Comparison of ENCODE assay signal across 8 cellular contexts in the genomic region with DNA sequence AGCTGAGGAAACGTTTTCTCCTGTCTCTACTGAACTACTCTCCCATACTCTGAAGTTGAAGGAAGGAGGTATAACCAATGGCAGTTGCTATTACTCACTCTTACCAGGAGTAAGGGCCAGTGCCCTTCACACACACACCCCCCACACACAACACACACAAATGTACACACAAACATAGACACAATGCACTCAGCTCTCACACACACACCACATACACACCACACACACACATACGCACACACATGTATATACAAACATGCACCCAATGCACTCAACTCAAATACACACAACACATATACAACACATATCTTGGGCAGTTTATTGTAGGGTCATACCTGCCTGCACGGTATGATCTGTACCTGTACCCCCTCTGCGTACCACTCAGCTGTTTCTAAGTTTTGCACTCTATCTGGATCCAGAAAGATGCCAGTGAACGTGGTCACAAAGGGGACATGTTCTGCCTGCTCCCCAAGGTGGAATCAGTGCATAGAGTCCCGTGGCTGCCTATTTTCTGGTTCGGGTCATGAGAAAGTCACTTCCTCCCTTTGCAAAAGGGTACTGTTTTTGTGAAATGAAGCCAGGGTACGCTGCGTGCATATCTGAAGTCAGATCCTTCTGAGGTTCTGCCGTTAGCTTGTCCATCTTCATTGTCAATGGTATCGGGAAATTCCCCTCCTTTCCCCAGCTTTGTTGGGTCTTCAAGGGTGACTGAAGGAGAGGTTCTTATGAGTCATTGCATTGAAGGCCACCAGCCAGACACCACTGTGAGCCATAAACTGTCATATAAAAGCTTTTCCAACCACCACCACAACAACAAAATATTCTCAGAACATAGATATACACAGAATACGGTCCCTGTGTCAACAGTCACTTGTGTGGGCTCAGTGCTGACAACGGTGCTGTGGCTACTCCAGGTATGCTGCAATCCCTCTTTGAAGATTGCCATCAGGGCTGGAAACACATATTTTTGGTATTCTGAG.
DNase-seq lines count a peak whose midpoint lies in the region; ATAC-seq and TF ChIP-seq lines count a peak whose summit lies in the region.

No MANE protein-coding gene starts in this region.

- peaks cover 7% of the 10 kb centered on the region for H3K36me3 Mint-ChIP-seq in activated B cell treated with CpG ODN at 0.5 μM for 24 hours (ENCODE audit: low read depth)

- peak overlapping the region; percentile 82 for H3K4me3 Mint-ChIP-seq in activated B cell treated with CpG ODN at 0.5 μM for 24 hours

- ATAC-seq in HG02870 (IDR thresholded peaks at IDR 0.05; ENCODE audit: unreplicated experiment) = peak; percentile 47
- peak; percentile 79 for ATAC-seq in activated B cell treated with CpG ODN at 0.5 μM for 24 hours (ENCODE audit: low read depth)
- ATAC-seq in stimulated activated naive CD8-positive, alpha-beta T cell treated with anti-CD3 and anti-CD28 coated beads, Interleukin-15, Interleukin-2, amounts not matched to agents 100 U/mL and 50 U/mL, for 24 hours = peak; percentile 91
- no peak for ATAC-seq in right cardiac atrium
- ATAC-seq in lower lobe of right lung = no peak

- H3K4me2 ChIP-seq in SK-N-SH = no peak overlapping the region

- peaks cover 12% of the 10 kb centered on the region for H3F3A ChIP-seq in SK-N-SH (replicated peaks; ENCODE audit: insufficient read depth)

- H3K9me3 ChIP-seq in SK-N-SH (no peaks in the 10 kb centered on the region), right cardiac atrium (ENCODE audit: control insufficient read depth, low read length) (no peaks in the 10 kb centered on the region), lower lobe of right lung (no peaks in the 10 kb centered on the region)

- peak; percentile 38 for DNase-seq in stimulated activated CD4-positive, alpha-beta T cell treated with anti-CD3 and anti-CD28 coated beads, Interleukin-15, amount 100 ng/mL, for 24 hours
- no peak for DNase-seq in stimulated activated CD4-positive, alpha-beta T cell treated with anti-CD3 and anti-CD28 coated beads, Interleukin-4, amount 100 ng/mL, for 1 hour
- DNase-seq in activated B cell treated with CpG ODN at 0.5 μM for 24 hours (peak; percentile 41), SK-N-SH (no peak), right cardiac atrium (no peak), lower lobe of right lung (no peak)
- peak; percentile 39 for DNase-seq in stimulated activated naive CD8-positive, alpha-beta T cell treated with anti-CD3 and anti-CD28 coated beads, Interleukin-15, Interleukin-2, amounts not matched to agents 100 U/mL and 50 U/mL, for 24 hours

- intact Hi-C loops in activated B cell treated with CpG ODN at 0.5 μM for 24 hours (cut with micrococcal nuclease) = loop anchor here (1.0 to 2.0 kb wide), 11 partner anchors 8 to 268 kb away; no protein-coding TSS in a partner anchor
- intact Hi-C loops in right cardiac atrium (cut with DNase I) = no loop called here
- intact Hi-C loops in lower lobe of right lung (cut with DNase I) = no loop called here

- POLR2A ChIA-PET in activated B cell treated with CpG ODN at 0.5 μM for 24 hours (lab: Charles Lee) = interaction anchor here (0.5 to 11.5 kb wide), 23 partner anchors 9 to 428 kb away, joined by 3 to 308 read pairs (median 5); partner anchors contain the start of genes PTBP3 and UGCG
- POLR2A ChIA-PET in SK-N-SH (lab: Yijun Ruan, JAX) = no interaction called here

- H3K9ac ChIP-seq in SK-N-SH = no peak overlapping the region

- H2AFZ ChIP-seq in SK-N-SH (ENCODE audit: low read depth) = no peak overlapping the region

- TF ChIP-seq EP300 in SK-N-SH (IDR thresholded peaks at IDR 0.05; ENCODE audit: borderline replicate concordance in 1 of 2, low read depth in 1 of 2, low read length in 1 of 2) = no peak

- H3K27me3 ChIP-seq in SK-N-SH (ENCODE audit: insufficient read depth) (no peaks in the 10 kb centered on the region), right cardiac atrium (ENCODE audit: control insufficient read depth, insufficient read depth) (no peaks in the 10 kb centered on the region), lower lobe of right lung (ENCODE audit: low read depth) (no peaks in the 10 kb centered on the region)

- H3K4me1 ChIP-seq in SK-N-SH (ENCODE audit: control insufficient read depth in 1 of 2, insufficient read depth in 2 of 2, low read depth in 1 of 2, low read length in 1 of 2) (peaks cover 0 to 19% of the 10 kb centered on the region in 2 experiments; a peak in 3 of 4 replicates), right cardiac atrium (ENCODE audit: control insufficient read depth, insufficient read depth, low read length) (no peaks in the 10 kb centered on the region), lower lobe of right lung (peaks cover 32% of the 10 kb centered on the region)

- no peaks in the 10 kb centered on the region for H4K20me1 ChIP-seq in SK-N-SH (ENCODE audit: insufficient read depth)

- H3K27me3 Mint-ChIP-seq in activated B cell treated with CpG ODN at 0.5 μM for 24 hours = no peaks in the 10 kb centered on the region

- WGBS in SK-N-SH (ENCODE audit: low lambda C conversion rate) = 85% methylated on average over 13 of the region's 13 CpGs
- WGBS in right cardiac atrium = 87% methylated on average over 13 of the region's 13 CpGs

- H3K9me3 Mint-ChIP-seq in activated B cell treated with CpG ODN at 0.5 μM for 24 hours = no peaks in the 10 kb centered on the region

- H3K4me1 Mint-ChIP-seq in activated B cell treated with CpG ODN at 0.5 μM for 24 hours = peaks cover 77% of the 10 kb centered on the region

- no peaks in the 10 kb centered on the region for H3K36me3 ChIP-seq in SK-N-SH (replicated peaks in 1 of 2; ENCODE audit: control insufficient read depth in 1 of 2, insufficient read depth in 2 of 2, low read length in 1 of 2)
- no peaks in the 10 kb centered on the region for H3K36me3 ChIP-seq in lower lobe of right lung

- peak overlapping the region; percentile 91 for H3K27ac Mint-ChIP-seq in activated B cell treated with CpG ODN at 0.5 μM for 24 hours

- H3K4me3 ChIP-seq in SK-N-SH (ENCODE audit: low read depth in 2 of 2, low read length in 1 of 2) = no peak overlapping the region
- no peak overlapping the region for H3K4me3 ChIP-seq in right cardiac atrium (ENCODE audit: low read length)
- H3K4me3 ChIP-seq in lower lobe of right lung = no peak overlapping the region

- no peak for TF ChIP-seq RAD21 in SK-N-SH (IDR thresholded peaks at IDR 0.05; ENCODE audit: low read length)

- no peak overlapping the region for H3K27ac ChIP-seq in SK-N-SH (ENCODE audit: low read depth in 2 of 2, low read length in 1 of 2)
- H3K27ac ChIP-seq in right cardiac atrium (ENCODE audit: low read length) = no peak overlapping the region
- H3K27ac ChIP-seq in lower lobe of right lung = no peak overlapping the region

- no peaks in the 10 kb centered on the region for H3K9me2 ChIP-seq in SK-N-SH

- TF ChIP-seq CTCF in activated B cell treated with CpG ODN at 0.5 μM for 24 hours (IDR thresholded peaks at IDR 0.05) = no peak
- TF ChIP-seq CTCF in SK-N-SH (IDR thresholded peaks at IDR 0.05) = no peak
- no peak for TF ChIP-seq CTCF in lower lobe of right lung (IDR thresholded peaks at IDR 0.05)

- CTCF ChIA-PET in activated B cell treated with CpG ODN at 0.5 μM for 24 hours (lab: Charles Lee) = interaction anchor here (0.7 to 2.6 kb wide), 6 partner anchors 15 to 131 kb away, joined by 3 to 23 read pairs (median 4); no protein-coding TSS in a partner anchor
- CTCF ChIA-PET in SK-N-SH (lab: Yijun Ruan, JAX) = no interaction called here

- H3K79me2 ChIP-seq in SK-N-SH (ENCODE audit: insufficient read depth) = no peaks in the 10 kb centered on the region

TF ChIP-seq in SK-N-SH, 30 proteins besides CTCF, POLR2A, EP300 and RAD21:
- TF ChIP-seq TCF12 (IDR thresholded peaks at IDR 0.05) (no peak), RCOR1 (IDR thresholded peaks at IDR 0.05; ENCODE audit: low read length) (no peak), CHD2 (IDR thresholded peaks at IDR 0.05; ENCODE audit: low read length, partially characterized antibody) (no peak), FOXJ3 (CRISPR knock-in tag; IDR thresholded peaks at IDR 0.05) (no peak), YY1 (IDR thresholded peaks at IDR 0.05; ENCODE audit: low read depth) (no peak), RFX5 (IDR thresholded peaks at IDR 0.05; ENCODE audit: low read length) (no peak), MXI1 (IDR thresholded peaks at IDR 0.05; ENCODE audit: low read depth, low read length) (no peak), GABPA (IDR thresholded peaks at IDR 0.05; ENCODE audit: low read depth) (no peak), TAF1 (IDR thresholded peaks at IDR 0.05; ENCODE audit: borderline replicate concordance, low read depth, low read length) (no peak)

Comparison
In these comparisons a context has a peak if more than half of its experiments do, and no peak if none do; other contexts are left out.
1. DNase-seq: peak in stimulated activated CD4-positive, alpha-beta T cell treated with anti-CD3 and anti-CD28 coated beads, Interleukin-15, amount 100 ng/mL, for 24 hours (single experiment), activated B cell treated with CpG ODN at 0.5 μM for 24 hours (single experiment) and stimulated activated naive CD8-positive, alpha-beta T cell treated with anti-CD3 and anti-CD28 coated beads, Interleukin-15, Interleukin-2, amounts not matched to agents 100 U/mL and 50 U/mL, for 24 hours (single experiment); none in stimulated activated CD4-positive, alpha-beta T cell treated with anti-CD3 and anti-CD28 coated beads, Interleukin-4, amount 100 ng/mL, for 1 hour (single experiment), SK-N-SH (single experiment), right cardiac atrium (0 of 3) and lower lobe of right lung (single experiment).
2. ATAC-seq: peak in HG02870 (single experiment), activated B cell treated with CpG ODN at 0.5 μM for 24 hours (single experiment) and stimulated activated naive CD8-positive, alpha-beta T cell treated with anti-CD3 and anti-CD28 coated beads, Interleukin-15, Interleukin-2, amounts not matched to agents 100 U/mL and 50 U/mL, for 24 hours (single experiment); none in right cardiac atrium (0 of 2) and lower lobe of right lung (0 of 2).